Comparison of ENCODE assay signal across 28 cellular contexts in the genomic region with DNA sequence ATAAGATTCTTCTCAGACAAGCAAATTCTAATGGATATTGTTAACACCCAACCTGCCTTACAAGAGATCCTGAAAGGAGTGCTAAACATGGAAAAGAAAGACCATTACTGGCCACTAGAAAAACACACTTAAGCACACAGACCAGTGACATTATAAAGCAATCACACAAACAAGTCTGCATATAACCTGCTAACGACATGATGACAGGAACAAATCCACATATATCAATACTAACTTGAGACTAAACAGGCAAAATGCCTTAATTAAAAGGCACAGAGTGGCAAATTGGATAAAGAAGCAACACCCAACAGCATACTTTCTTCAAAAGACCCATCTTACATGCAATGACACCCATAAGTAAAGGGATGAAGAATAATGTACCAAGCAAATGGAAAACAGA.
"Had no signal": no experiment of that assay in that cellular context is flagged by ENCODE, and none has a peak within 500 bp of the region (broad histone marks: within the 10 kb centered on the region; RNA-seq: fewer than 3 reads in every experiment).

No MANE protein-coding gene starts in this region.

- H3K36me3 ChIP-seq: neutrophil, right lobe of liver, sigmoid colon, stomach, thoracic aorta, thyroid gland, tibial nerve, upper lobe of left lung, vagina had no signal

- H3K27ac Mint-ChIP-seq: naive thymus-derived CD4-positive, alpha-beta T cell; natural killer cell; progenitor cell of endocrine pancreas; stimulated activated effector memory CD8-positive, alpha-beta T cell treated with anti-CD3 and anti-CD28 coated beads, Interleukin-12 subunit alpha, Interleukin-12 subunit beta, amount 100 ng/mL, for 72 hours; stimulated activated naive B cell treated with anti-CD40 and anti-IgM and Interleukin-4, amounts not matched to agents 10 μg/mL and 1 μg/mL and 100 μg/mL, for 72 hours; stimulated activated naive CD8-positive, alpha-beta T cell treated with anti-CD3 and anti-CD28 coated beads, Interleukin-15, Interleukin-2, amounts not matched to agents 100 ng/mL and 50 ng/mL, for 24 hours had no signal

- H3K9ac ChIP-seq: parathyroid adenoma had no signal

- H3K36me3 Mint-ChIP-seq: naive thymus-derived CD4-positive, alpha-beta T cell; stimulated activated effector memory CD8-positive, alpha-beta T cell treated with anti-CD3 and anti-CD28 coated beads, Interleukin-12 subunit alpha, Interleukin-12 subunit beta, amount 100 ng/mL, for 72 hours; stimulated activated naive B cell treated with anti-CD40 and anti-IgM and Interleukin-4, amounts not matched to agents 10 μg/mL and 1 μg/mL and 100 μg/mL, for 72 hours had no signal

- H3K27ac ChIP-seq: neutrophil, parathyroid adenoma, psoas muscle, right lobe of liver, sigmoid colon, stomach, thoracic aorta, thyroid gland, tibial nerve, upper lobe of left lung, vagina had no signal

- H3K4me1 Mint-ChIP-seq: naive thymus-derived CD4-positive, alpha-beta T cell; natural killer cell; stimulated activated effector memory CD8-positive, alpha-beta T cell treated with anti-CD3 and anti-CD28 coated beads, Interleukin-12 subunit alpha, Interleukin-12 subunit beta, amount 100 ng/mL, for 72 hours; stimulated activated naive B cell treated with anti-CD40 and anti-IgM and Interleukin-4, amounts not matched to agents 10 μg/mL and 1 μg/mL and 100 μg/mL, for 72 hours had no signal

- H2AFZ ChIP-seq: parathyroid adenoma had no signal

- H3K4me3 Mint-ChIP-seq: naive thymus-derived CD4-positive, alpha-beta T cell; natural killer cell; nephron; stimulated activated effector memory CD8-positive, alpha-beta T cell treated with anti-CD3 and anti-CD28 coated beads, Interleukin-12 subunit alpha, Interleukin-12 subunit beta, amount 100 ng/mL, for 72 hours; stimulated activated naive B cell treated with anti-CD40 and anti-IgM and Interleukin-4, amounts not matched to agents 10 μg/mL and 1 μg/mL and 100 μg/mL, for 72 hours; stimulated activated naive CD8-positive, alpha-beta T cell treated with anti-CD3 and anti-CD28 coated beads, Interleukin-15, Interleukin-2, amounts not matched to agents 100 ng/mL and 50 ng/mL, for 24 hours had no signal

- H3K27me3 ChIP-seq: neutrophil, right lobe of liver, sigmoid colon, stomach, thyroid gland, tibial nerve, upper lobe of left lung, vagina had no signal

- H3K9me3 ChIP-seq: neutrophil, psoas muscle, right lobe of liver, thoracic aorta, thyroid gland, upper lobe of left lung, vagina had no signal

- DNase-seq: naive thymus-derived CD4-positive, alpha-beta T cell; natural killer cell; nucleus accumbens; posterior cingulate gyrus; psoas muscle; right lobe of liver; sigmoid colon; small intestine; stimulated activated CD4-positive, alpha-beta T cell treated with anti-CD3 and anti-CD28 coated beads, Interleukin-15, amount 100 ng/mL, for 24 hours; stimulated activated CD4-positive, alpha-beta T cell treated with anti-CD3 and anti-CD28 coated beads, Interleukin-2, amount 100 ng/mL, for 24 hours; stimulated activated CD4-positive, alpha-beta T cell treated with anti-CD3 and anti-CD28 coated beads, Interleukin-2, amount 100 ng/mL, for 48 hours; stimulated activated CD4-positive, alpha-beta T cell treated with anti-CD3 and anti-CD28 coated beads, Interleukin-4, amount 100 ng/mL, for 24 hours; stimulated activated naive B cell treated with anti-CD40 and anti-IgM and Interleukin-4, amounts not matched to agents 10 μg/mL and 1 μg/mL and 100 μg/mL, for 72 hours; stimulated activated naive CD4-positive, alpha-beta T cell treated with Interleukin-2 at 50 U/mL for 16 hours; stomach; thyroid gland; trophoblast cell; upper lobe of left lung had no signal

- H3K4me3 ChIP-seq: psoas muscle, right lobe of liver, sigmoid colon, stomach, thoracic aorta, thyroid gland, tibial nerve, upper lobe of left lung, vagina had no signal

- H3K4me1 ChIP-seq: parathyroid adenoma, psoas muscle, right lobe of liver, sigmoid colon, stomach, thyroid gland, tibial nerve, upper lobe of left lung, vagina had no signal

- H3K27me3 Mint-ChIP-seq: naive thymus-derived CD4-positive, alpha-beta T cell; progenitor cell of endocrine pancreas; stimulated activated naive B cell treated with anti-CD40 and anti-IgM and Interleukin-4, amounts not matched to agents 10 μg/mL and 1 μg/mL and 100 μg/mL, for 72 hours; stimulated activated naive CD8-positive, alpha-beta T cell treated with anti-CD3 and anti-CD28 coated beads, Interleukin-15, Interleukin-2, amounts not matched to agents 100 ng/mL and 50 ng/mL, for 24 hours had no signal

- H3K79me2 ChIP-seq: parathyroid adenoma had no signal

- ATAC-seq: naive thymus-derived CD4-positive, alpha-beta T cell; natural killer cell; psoas muscle; right cardiac atrium; stimulated activated naive B cell treated with anti-CD40 and anti-IgM and Interleukin-4, amounts not matched to agents 10 μg/mL and 1 μg/mL and 100 μg/mL, for 72 hours had no signal
